In genomic region chr10:120132811-120133210, GRCh38 we compare ENCODE assay signal across 20 cellular contexts.
"Had no signal": no experiment of that assay in that cellular context is flagged by ENCODE, and none has a peak within 500 bp of the region (broad histone marks: within the 10 kb centered on the region; RNA-seq: fewer than 3 reads in every experiment).

No MANE protein-coding gene starts in this region.

- H3K9me3 Mint-ChIP-seq: dendritic cell treated with granulocyte-macrophage colony-stimulating factor and Interleukin-4, amounts not matched to agents 40 ng/mL and 50 ng/mL, for 4 days; mesothelial cell of epicardium had no signal

- H3K27ac Mint-ChIP-seq: dendritic cell treated with granulocyte-macrophage colony-stimulating factor and Interleukin-4, amounts not matched to agents 40 ng/mL and 50 ng/mL, for 4 days; mesothelial cell of epicardium; naive thymus-derived CD8-positive, alpha-beta T cell had no signal

- H3K4me1 Mint-ChIP-seq: naive B cell had no signal

- H3K4me3 ChIP-seq: colonic mucosa, esophagus muscularis mucosa, gastroesophageal sphincter, heart left ventricle, left lung, lower lobe of right lung, mucosa of descending colon had no signal

- H3K36me3 ChIP-seq: colonic mucosa, esophagus muscularis mucosa, gastroesophageal sphincter, heart left ventricle, left lung, lower lobe of right lung had no signal

- H3K9me3 ChIP-seq: colonic mucosa, gastroesophageal sphincter, heart left ventricle, left lung, lower lobe of right lung, mucosa of descending colon had no signal

- H3K27me3 ChIP-seq: colonic mucosa had no signal

- H3K27ac ChIP-seq: colonic mucosa, esophagus muscularis mucosa, foreskin keratinocyte, gastroesophageal sphincter, heart left ventricle, left lung, lower lobe of right lung had no signal

- ATAC-seq: foreskin keratinocyte; gastroesophageal sphincter; heart left ventricle; left lung; left ventricle myocardium superior; lower lobe of right lung; mucosa of descending colon; naive thymus-derived CD8-positive, alpha-beta T cell had no signal

- H3K4me3 Mint-ChIP-seq: dendritic cell treated with granulocyte-macrophage colony-stimulating factor and Interleukin-4, amounts not matched to agents 40 ng/mL and 50 ng/mL, for 4 days; mesothelial cell of epicardium; naive B cell; naive thymus-derived CD8-positive, alpha-beta T cell had no signal

- DNase-seq: colonic mucosa; cortex of kidney; effector CD8-positive, alpha-beta T cell; foreskin keratinocyte; heart left ventricle; hippocampal formation; islet precursor cell; kidney; kidney glomerular epithelial cell; left lung; left ventricle myocardium superior; lower lobe of right lung; mesenchymal stem cell; mucosa of descending colon; naive B cell; naive thymus-derived CD8-positive, alpha-beta T cell had no signal

- H3K36me3 Mint-ChIP-seq: mesothelial cell of epicardium had no signal

- H3K4me1 ChIP-seq: colonic mucosa, foreskin keratinocyte, gastroesophageal sphincter, heart left ventricle, left lung, lower lobe of right lung had no signal
